In the genomic region with DNA sequence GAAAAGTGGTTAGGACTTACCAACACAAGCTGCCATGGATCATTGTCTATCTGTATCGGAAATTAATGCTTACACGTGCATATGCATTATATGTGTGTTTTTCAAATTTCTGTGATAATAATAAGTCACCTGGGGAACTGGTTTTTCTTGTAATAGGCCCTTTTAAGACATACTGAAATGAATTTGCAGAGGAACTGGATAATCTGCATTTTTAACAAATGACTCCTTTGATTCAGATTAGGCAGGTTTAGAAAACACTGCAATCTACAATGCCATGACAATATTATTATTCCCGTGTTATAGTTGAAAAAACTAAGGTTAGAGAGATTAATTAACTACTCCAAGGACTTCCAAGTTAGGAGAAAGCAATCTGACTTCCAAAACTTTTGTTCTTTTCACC, we compare ENCODE assay signal across 1 cellular context.
TF ChIP-seq lines count a peak whose summit lies in the region.

No MANE protein-coding gene starts in this region.

TF ChIP-seq in HCT116, 20 proteins besides CTCF, POLR2A, EP300 and RAD21 (continued from another document):
- no peak for TF ChIP-seq ZBTB33 (IDR thresholded peaks at IDR 0.05; ENCODE audit: extremely low read depth, insufficient replicate concordance, low read length)
- no peak for TF ChIP-seq TCF7L2 (IDR thresholded peaks at IDR 0.05; ENCODE audit: borderline replicate concordance, extremely low read depth, insufficient read depth, insufficient read length)
- no peak for TF ChIP-seq ATF3 (IDR thresholded peaks at IDR 0.05)
- no peak for TF ChIP-seq SRF (IDR thresholded peaks at IDR 0.05; ENCODE audit: low read depth)
